In the genomic region with DNA sequence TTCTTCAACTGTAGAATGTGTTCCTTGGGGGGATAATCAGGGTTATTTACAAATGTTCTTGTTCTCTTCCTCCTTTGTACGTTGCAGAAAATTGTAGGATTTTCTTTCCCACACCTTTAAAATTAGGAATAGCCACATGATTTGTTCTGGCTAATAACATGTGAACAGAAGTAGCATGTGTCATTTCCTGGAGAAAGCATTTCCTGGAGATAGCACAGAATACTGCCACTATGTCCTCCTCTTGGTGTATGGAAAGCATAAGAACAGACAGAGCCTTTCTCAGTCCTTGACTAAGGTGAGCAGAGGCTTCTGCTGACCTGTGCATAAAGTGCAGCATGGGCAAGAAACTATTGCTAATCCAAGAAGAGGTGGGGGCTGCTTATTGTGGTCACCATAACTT, we compare ENCODE assay signal across 1 cellular context.
TF ChIP-seq lines count a peak whose summit lies in the region.

No MANE protein-coding gene starts in this region.

TF ChIP-seq in GM12878, 131 proteins besides CTCF, POLR2A, EP300 and RAD21 (continued from another document):
- TF ChIP-seq RCOR1 (conservative IDR thresholded peaks at IDR 0.05; ENCODE audit: low read depth, low read length) (no peak), TARDBP (IDR thresholded peaks at IDR 0.05; ENCODE audit: borderline replicate concordance) (no peak), ZNF207 (IDR thresholded peaks at IDR 0.05; ENCODE audit: borderline replicate concordance) (no peak), GATAD2B (conservative IDR thresholded peaks at IDR 0.05; ENCODE audit: low read depth) (no peak)
- TF ChIP-seq, protein P1, sequence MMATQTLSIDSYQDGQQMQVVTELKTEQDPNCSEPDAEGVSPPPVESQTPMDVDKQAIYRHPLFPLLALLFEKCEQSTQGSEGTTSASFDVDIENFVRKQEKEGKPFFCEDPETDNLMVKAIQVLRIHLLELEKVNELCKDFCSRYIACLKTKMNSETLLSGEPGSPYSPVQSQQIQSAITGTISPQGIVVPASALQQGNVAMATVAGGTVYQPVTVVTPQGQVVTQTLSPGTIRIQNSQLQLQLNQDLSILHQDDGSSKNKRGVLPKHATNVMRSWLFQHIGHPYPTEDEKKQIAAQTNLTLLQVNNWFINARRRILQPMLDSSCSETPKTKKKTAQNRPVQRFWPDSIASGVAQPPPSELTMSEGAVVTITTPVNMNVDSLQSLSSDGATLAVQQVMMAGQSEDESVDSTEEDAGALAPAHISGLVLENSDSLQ (IDR thresholded peaks at IDR 0.05), result no peak
TF ChIP-seq in GM12878: peak in this region for 0.
